In genomic region chr12:1812650-1813302, GRCh38 we compare ENCODE assay signal across 12 cellular contexts. TPM values are rescaled to one million over a fixed set of nuclear protein-coding genes. Genes with fewer than 3 reads are reported as not detected.
A peak's percentile ranks its signal among the peaks of the same experiment; 100 is the strongest.
DNase-seq lines count a peak whose midpoint lies in the region; ATAC-seq and TF ChIP-seq lines count a peak whose summit lies in the region.
"Had no signal": no experiment of that assay in that cellular context is flagged by ENCODE, and none has a peak within 500 bp of the region (broad histone marks: within the 10 kb centered on the region; RNA-seq: fewer than 3 reads in every experiment).

No MANE protein-coding gene starts in this region.

- no peak for TF ChIP-seq CTCF in NB4 (IDR thresholded peaks at IDR 0.05; ENCODE audit: low read depth, low read length)
- TF ChIP-seq CTCF in choroid plexus epithelial cell (conservative IDR thresholded peaks at IDR 0.05; ENCODE audit: low read depth, low read length), result no peak
- no peak for TF ChIP-seq CTCF in GM13977 (IDR thresholded peaks at IDR 0.05; ENCODE audit: extremely low read depth, insufficient read depth, missing control alignments)

- DNase-seq in NB4 (ENCODE audit: low read depth) (peak; percentile 93), choroid plexus epithelial cell (ENCODE audit: low read depth) (peak; percentile 87), mucosa of gallbladder (ENCODE audit: low spot score) (peak; percentile 31), NCI-H82 treated with DMSO at 0.1 percent for 48 hours (lab: John Stamatoyannopoulos, UW; ENCODE audit: unreplicated experiment) (no peak), GM13977 (ENCODE audit: low spot score) (no peak), cerebellum (ENCODE audit: low spot score) (no peak)
- DNase-seq: DMS79 treated with DMSO at 0.1 percent for 48 hours; NCI-H526 treated with DMSO at 0.1 percent for 48 hours; stimulated activated naive CD8-positive, alpha-beta T cell treated with anti-CD3 and anti-CD28 coated beads, Interleukin-15, Interleukin-2, amounts not matched to agents 100 U/mL and 50 U/mL, for 24 hours had no signal

- H3K36me3 ChIP-seq in BLaER1 treated with 17β-estradiol and CSF1 and Interleukin-3, amounts not matched to agents 10 nM and 100 nM, result peaks cover 0 to 6% (median 0%) of the 10 kb centered on the region in 11 experiments; a peak in 2 of 22 replicates

- H3K27ac ChIP-seq in BLaER1 treated with 17β-estradiol and CSF1 and Interleukin-3, amounts not matched to agents 10 nM and 100 nM, result peak overlapping the region; percentile 91 to 100 (median 97)

- peak; percentile 31 for TF ChIP-seq POLR2A in NB4 (IDR thresholded peaks at IDR 0.05; ENCODE audit: extremely low read depth, insufficient read length)

- H3K4me3 ChIP-seq in BLaER1 treated with 17β-estradiol and CSF1 and Interleukin-3, amounts not matched to agents 10 nM and 100 nM, result peak overlapping the region in 7 of 10 experiments; percentile 4 to 79 (median 70); a peak in 13 of 20 replicates
- H3K4me3 ChIP-seq in NB4 (ENCODE audit: low read depth, low read length) (peak overlapping the region; percentile 96), choroid plexus epithelial cell (ENCODE audit: low read depth, low read length) (no peak overlapping the region)

- no peaks in the 10 kb centered on the region for H3K27me3 ChIP-seq in BLaER1 treated with 17β-estradiol and CSF1 and Interleukin-3, amounts not matched to agents 10 nM and 100 nM

- H3K9me3 ChIP-seq in BLaER1 treated with 17β-estradiol and CSF1 and Interleukin-3, amounts not matched to agents 10 nM and 100 nM (replicated peaks in 1 of 11), result 0 out of 22 replicates have a peak, but pooled peaks cover 0 to under 1% (median 0%) of the 10 kb centered on the region in 11 experiments

- in situ Hi-C loops in GM13977 (cut with MboI; ENCODE audit: low pct_unique_long_range_greater_than_20kb, low sequenced_read_pairs, unreplicated experiment), result no loop called here

- no peaks in the 10 kb centered on the region for H4K20me1 ChIP-seq in BLaER1 treated with 17β-estradiol and CSF1 and Interleukin-3, amounts not matched to agents 10 nM and 100 nM

- peak overlapping the region; percentile 84 to 97 (median 92) for H3K9ac ChIP-seq in BLaER1 treated with 17β-estradiol and CSF1 and Interleukin-3, amounts not matched to agents 10 nM and 100 nM

- peaks cover 93 to 97% (median 95%) of the 10 kb centered on the region in 10 experiments for H3K4me1 ChIP-seq in BLaER1 treated with 17β-estradiol and CSF1 and Interleukin-3, amounts not matched to agents 10 nM and 100 nM

- no peak for ATAC-seq in HG03571 (IDR thresholded peaks at IDR 0.05; ENCODE audit: unreplicated experiment)
- ATAC-seq: stimulated activated naive CD8-positive, alpha-beta T cell treated with anti-CD3 and anti-CD28 coated beads, Interleukin-15, Interleukin-2, amounts not matched to agents 100 U/mL and 50 U/mL, for 24 hours had no signal

- peak overlapping the region; percentile 77 to 99 (median 97) for H3K4me2 ChIP-seq in BLaER1 treated with 17β-estradiol and CSF1 and Interleukin-3, amounts not matched to agents 10 nM and 100 nM

RNA-seq across cellular contexts. Expression of gene LRTM2, which starts 7.6 kb away (rescaled TPM):
- total RNA-seq in mucosa of gallbladder (not detected), cerebellum (3.5 TPM)
- total RNA-seq: lung microvascular endothelial cell had no signal

Comparison
In these comparisons a context has a peak if more than half of its experiments do, and no peak if none do; other contexts are left out.
1. DNase-seq: peak in NB4 (single experiment), choroid plexus epithelial cell (single experiment) and mucosa of gallbladder (single experiment); none in NCI-H82 treated with DMSO at 0.1 percent for 48 hours (single experiment), GM13977 (single experiment) and cerebellum (single experiment).